In genomic region chr1:42931911-42932422, GRCh38 we compare ENCODE assay signal across 8 cellular contexts. TPM values are rescaled to one million over a fixed set of nuclear protein-coding genes. Genes with fewer than 3 reads are reported as not detected.
DNase-seq lines count a peak whose midpoint lies in the region; ATAC-seq and TF ChIP-seq lines count a peak whose summit lies in the region.

No MANE protein-coding gene starts in this region.

- H3K9me3 ChIP-seq in esophagus muscularis mucosa, result no peaks in the 10 kb centered on the region

- H3K36me3 ChIP-seq in esophagus muscularis mucosa, result peaks cover 24 to 43% (median 36%) of the 10 kb centered on the region in 4 donors

- intact Hi-C loops in esophagus muscularis mucosa (cut with DNase I), result no loop called here

- TF ChIP-seq EP300 in esophagus muscularis mucosa (IDR thresholded peaks at IDR 0.05), result no peak

- in situ Hi-C loops in KBM-7 (cut with MboI; ENCODE audit: low pct_unique_long_range_greater_than_20kb, low sequenced_read_pairs), result no loop called here

- no peak for TF ChIP-seq POLR2A in esophagus muscularis mucosa (IDR thresholded peaks at IDR 0.05; ENCODE audit: low read depth)

- H3K27me3 Mint-ChIP-seq in nephron progenitor cell (ENCODE audit: low read depth, poor library complexity), result no peaks in the 10 kb centered on the region

- H3K4me1 Mint-ChIP-seq in nephron progenitor cell, result peaks cover 36% of the 10 kb centered on the region

- H3K27ac ChIP-seq in esophagus muscularis mucosa (replicated peaks in 1 of 4), result peak overlapping the region in 3 of 4 donors; percentile 39 to 41 (median 41)

- no peaks in the 10 kb centered on the region for H3K27me3 ChIP-seq in esophagus muscularis mucosa

- no peaks in the 10 kb centered on the region for H3K9me3 Mint-ChIP-seq in nephron progenitor cell

- H3K4me3 Mint-ChIP-seq in nephron progenitor cell, result no peak overlapping the region

- ATAC-seq in GM21515 (IDR thresholded peaks at IDR 0.05; ENCODE audit: unreplicated experiment), result peak; percentile 57

- H3K4me3 ChIP-seq in esophagus muscularis mucosa (no peak overlapping the region), retinal pigment epithelial cell (ENCODE audit: low read length) (peak overlapping the region; percentile 23)

- no peak for TF ChIP-seq CTCF in esophagus muscularis mucosa (IDR thresholded peaks at IDR 0.05)
- TF ChIP-seq CTCF in retinal pigment epithelial cell (conservative IDR thresholded peaks at IDR 0.05; ENCODE audit: low read depth, low read length), result no peak
- TF ChIP-seq CTCF in nephron progenitor cell (IDR thresholded peaks at IDR 0.05), result no peak

- DNase-seq in DMS53 (lab: John Stamatoyannopoulos, UW) (peak; percentile 80), KBM-7 (peak; percentile 84), esophagus muscularis mucosa (ENCODE audit: extremely low spot score) (no peak), retinal pigment epithelial cell (ENCODE audit: low read depth) (no peak), hepatic stellate cell (ENCODE audit: low spot score) (no peak), nephron progenitor cell (no peak)
- DNase-seq in activated CD4-positive, alpha-beta T cell treated with anti-CD3 and anti-CD28 coated beads, Interleukin-2, amount 50 U/mL, for 4 hours, result peak; percentile 56 to 59

- H3K27ac Mint-ChIP-seq in nephron progenitor cell, result no peak overlapping the region

- H3K4me1 ChIP-seq in esophagus muscularis mucosa, result peaks cover 9 to 28% (median 27%) of the 10 kb centered on the region in 4 donors

- H3K36me3 Mint-ChIP-seq in nephron progenitor cell (ENCODE audit: low read depth), result peaks cover 42% of the 10 kb centered on the region

- 76% methylated on average over 6 of the region's 11 CpGs for WGBS in esophagus muscularis mucosa

RNA-seq across cellular contexts. Expression of gene SLC2A1, which starts 26.7 kb away (rescaled TPM):
- total RNA-seq in esophagus muscularis mucosa, result 10 to 100 TPM; 17.4 to 63.6 (median 31.8) TPM

Comparison
In these comparisons a context has a peak if more than half of its experiments do, and no peak if none do; other contexts are left out.
1. DNase-seq: peak in DMS53 (single experiment), KBM-7 (single experiment) and activated CD4-positive, alpha-beta T cell treated with anti-CD3 and anti-CD28 coated beads, Interleukin-2, amount 50 U/mL, for 4 hours (2 of 2); none in esophagus muscularis mucosa (single experiment), retinal pigment epithelial cell (single experiment), hepatic stellate cell (single experiment) and nephron progenitor cell (single experiment).